8 cellular contexts compared by ENCODE assay signal in genomic region chr3:136196064-136196400, GRCh38. TPM values are rescaled to one million over a fixed set of nuclear protein-coding genes. Genes with fewer than 3 reads are reported as not detected.
DNase-seq lines count a peak whose midpoint lies in the region; ATAC-seq and TF ChIP-seq lines count a peak whose summit lies in the region.

Gene MSL2 (minus strand): TSS chr3:136196335. CDS start chr3:136195113, 1,222 bp downstream.

- peak within 1 kb of the TSS; percentile 76 for H3K4me3 ChIP-seq in KMS-11 (IDR thresholded peaks at IDR 0.05; ENCODE audit: insufficient read depth, low read depth, low read length)

- peak within 1 kb of the TSS; percentile 80 for H3K4me2 ChIP-seq in KMS-11

- no peak for TF ChIP-seq CTCF in KMS-11 (conservative IDR thresholded peaks at IDR 0.05; ENCODE audit: low read depth, low read length)
- TF ChIP-seq CTCF in type B pancreatic cell (conservative IDR thresholded peaks at IDR 0.05) = no peak

- peak; percentile 16 for ATAC-seq in GM18519 (IDR thresholded peaks at IDR 0.05; ENCODE audit: low FRiP score, unreplicated experiment)

- H3K36me3 ChIP-seq in KMS-11 (ENCODE audit: insufficient read depth) = no peaks in the 10 kb centered on the region; the same call in 1 of the 2 replicates

- H3K4me3 Mint-ChIP-seq in type B pancreatic cell = peak within 1 kb of the TSS; percentile 95

- peak within 1 kb of the TSS; percentile 100 for H3K27ac ChIP-seq in KMS-11

- DNase-seq in cerebellum (ENCODE audit: low spot score) = no peak
- peak; percentile 77 to 79 for DNase-seq in lung microvascular endothelial cell (ENCODE audit: low read depth in 2 of 2)
- no peak for DNase-seq in type B pancreatic cell (ENCODE audit: extremely low spot score, unreplicated experiment)
- no peak for DNase-seq in NCI-H2227 (lab: John Stamatoyannopoulos, UW; ENCODE audit: unreplicated experiment)
- no peak for DNase-seq in DMS153 (lab: John Stamatoyannopoulos, UW)
- DNase-seq in NCI-H524 (lab: John Stamatoyannopoulos, UW) = no peak

- peaks cover 21% of the 10 kb centered on the region for H3K4me1 ChIP-seq in KMS-11 (ENCODE audit: low read depth, poor library complexity, severe bottlenecking)

- H3K27ac Mint-ChIP-seq in type B pancreatic cell = peak within 1 kb of the TSS; percentile 98

- H2AFZ ChIP-seq in KMS-11 (ENCODE audit: low read depth) = peak within 1 kb of the TSS; percentile 91

- no peaks in the 10 kb centered on the region for H3K27me3 ChIP-seq in KMS-11 (ENCODE audit: insufficient read depth, low read depth)

- H3K27me3 Mint-ChIP-seq in type B pancreatic cell = peaks cover 5% of the 10 kb centered on the region

- peaks cover 25% of the 10 kb centered on the region for H3K4me1 Mint-ChIP-seq in type B pancreatic cell (ENCODE audit: unreplicated experiment)

- H4K20me1 ChIP-seq in KMS-11 (ENCODE audit: insufficient read depth) = peaks cover 39% of the 10 kb centered on the region

- peak within 1 kb of the TSS; percentile 99 for H3K9ac ChIP-seq in KMS-11

- H3K36me3 Mint-ChIP-seq in type B pancreatic cell = peaks cover 6% of the 10 kb centered on the region

- peaks cover 45% of the 10 kb centered on the region for H3K79me2 ChIP-seq in KMS-11 (ENCODE audit: insufficient read depth, low read depth)

- H3K9me3 Mint-ChIP-seq in type B pancreatic cell = no peaks in the 10 kb centered on the region

RNA-seq across cellular contexts. Expression of gene MSL2, which starts in this region (rescaled TPM):
- total RNA-seq in cerebellum = 36.3 TPM
- 6.5 and 8.9 TPM in 2 replicates for total RNA-seq in lung microvascular endothelial cell
- 33.7 and 38.4 TPM in 2 replicates for total RNA-seq in type B pancreatic cell (ENCODE audit: low replicate concordance)

Comparison
In these comparisons a context has a peak if more than half of its experiments do, and no peak if none do; other contexts are left out.
1. DNase-seq: peak in lung microvascular endothelial cell (2 of 2); none in cerebellum (single experiment), type B pancreatic cell (single experiment), NCI-H2227 (single experiment), DMS153 (single experiment) and NCI-H524 (0 of 2).